ENCODE assay signal across 8 cellular contexts in the genomic region with DNA sequence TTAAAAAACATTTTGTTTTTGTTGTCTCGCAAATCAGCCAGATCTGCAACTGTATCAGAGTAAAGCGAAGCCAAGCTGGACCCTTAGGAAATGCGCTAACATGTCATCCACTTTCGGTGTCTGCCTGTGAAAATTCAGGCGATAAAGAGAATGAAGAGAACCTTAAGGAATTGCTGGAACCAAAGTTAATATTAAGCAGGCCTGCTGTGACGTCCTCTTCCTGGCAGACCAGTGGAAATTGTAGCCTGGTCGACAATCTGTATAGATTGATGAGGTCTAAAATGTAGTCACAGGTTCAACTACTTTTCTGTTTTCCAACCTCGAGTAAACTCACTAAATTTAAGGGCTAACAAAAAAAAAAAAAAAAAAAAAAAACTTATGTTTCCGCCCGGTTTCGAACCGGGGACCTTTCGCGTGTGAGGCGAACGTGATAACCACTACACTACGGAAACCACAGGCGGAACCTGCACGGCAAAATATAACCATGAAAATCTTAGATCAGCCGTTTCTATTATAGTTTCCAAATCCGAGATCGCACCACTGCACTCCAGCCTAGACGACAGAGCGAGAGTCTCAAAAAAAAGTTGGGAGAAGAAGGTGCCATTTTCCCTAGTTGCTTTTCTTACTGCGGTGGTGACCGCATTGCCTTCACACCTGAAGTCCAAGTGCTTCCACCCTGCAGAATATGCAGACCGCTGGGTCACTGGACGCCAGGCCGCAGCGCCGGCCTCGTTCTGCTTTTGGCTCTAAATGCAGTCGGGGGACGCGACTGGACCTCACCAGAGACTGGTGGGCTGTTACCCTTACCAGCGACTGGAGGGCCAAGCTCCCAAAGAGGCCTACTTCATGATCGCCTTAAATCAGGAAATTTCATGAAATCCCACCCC.
DNase-seq lines count a peak whose midpoint lies in the region; TF ChIP-seq lines count a peak whose summit lies in the region.
"Not testable (repeated sequence)": the region's sequence is repeated elsewhere in the genome, so short reads cannot be mapped to it uniquely, and the experiment has no call there.

No MANE protein-coding gene starts in this region.

- H3F3A ChIP-seq in Loucy (ENCODE audit: low read depth): not testable (repeated sequence)

- H3K79me1 ChIP-seq in neuronal stem cell (ENCODE audit: low read depth, low read length): not testable (repeated sequence)

- not testable (repeated sequence) for H3K4me2 ChIP-seq in Loucy (ENCODE audit: low read depth, low read length, poor library complexity, severe bottlenecking); neuronal stem cell (ENCODE audit: insufficient read depth, low read length, poor library complexity, severe bottlenecking)
- peak overlapping the region; percentile 70 for H3K4me2 ChIP-seq in hepatocyte

- not testable (repeated sequence) for H2AK5ac ChIP-seq in neuronal stem cell (ENCODE audit: low read depth, low read length)

- intact Hi-C loops in Calu3 (cut with micrococcal nuclease; ENCODE audit: unreplicated experiment): not testable (repeated sequence)

- H3K27me3 Mint-ChIP-seq in Calu3 (ENCODE audit: unreplicated experiment): not testable (repeated sequence)

- not testable (repeated sequence) for H3K4me1 ChIP-seq in Loucy (ENCODE audit: insufficient read depth, low read length, poor library complexity, severe bottlenecking); hepatocyte (ENCODE audit: insufficient read depth); neuronal stem cell (ENCODE audit: control insufficient read depth in 2 of 2, insufficient read depth in 1 of 2, low read depth in 1 of 2, low read length in 2 of 2)

- H3K9me3 ChIP-seq in Loucy (ENCODE audit: insufficient read depth, low read depth, low read length); hepatocyte (ENCODE audit: low read depth); neuronal stem cell (replicated peaks in 1 of 2; ENCODE audit: control insufficient read depth in 2 of 2, insufficient read depth in 1 of 2, low read depth in 1 of 2, low read length in 2 of 2): not testable (repeated sequence)

- not testable (repeated sequence) for H3K79me2 ChIP-seq in Loucy (ENCODE audit: insufficient read depth, low read length); hepatocyte

- not testable (repeated sequence) for BruUV-seq in Calu3 (replicated peaks; lab: Mats Ljungman, UMichigan)

- H3K27me3 ChIP-seq in Loucy (ENCODE audit: insufficient read depth, low read length, poor library complexity, severe bottlenecking); hepatocyte; neuronal stem cell (ENCODE audit: control insufficient read depth in 3 of 3, insufficient read depth in 3 of 3, low read depth in 1 of 3, low read length in 3 of 3): not testable (repeated sequence)

- H3K27ac ChIP-seq in hepatocyte: peak overlapping the region; percentile 60
- H3K27ac ChIP-seq in neuronal stem cell (replicated peaks; ENCODE audit: low read length): not testable (repeated sequence)

- H2BK15ac ChIP-seq in neuronal stem cell (ENCODE audit: low read length): not testable (repeated sequence)

- peaks cover 12% of the 10 kb centered on the region for H3K36me3 Mint-ChIP-seq in Calu3 (ENCODE audit: insufficient read depth, unreplicated experiment)

- H3K9me2 ChIP-seq in Loucy (replicated peaks; ENCODE audit: low read depth, low read length); hepatocyte (replicated peaks; ENCODE audit: insufficient read depth): not testable (repeated sequence)

- CTCF ChIA-PET in Calu3 (lab: Charles Lee): not testable (repeated sequence)

- H3K27ac Mint-ChIP-seq in Calu3 (ENCODE audit: unreplicated experiment): not testable (repeated sequence)

- not testable (repeated sequence) for H3K14ac ChIP-seq in neuronal stem cell (ENCODE audit: low read length)

- H2BK12ac ChIP-seq in neuronal stem cell (ENCODE audit: low read length): not testable (repeated sequence)

- not testable (repeated sequence) for H3K36me3 ChIP-seq in Loucy (ENCODE audit: insufficient read depth, low read length); hepatocyte (replicated peaks; ENCODE audit: insufficient read depth, low read depth); neuronal stem cell (replicated peaks in 1 of 2; ENCODE audit: control insufficient read depth in 2 of 2, insufficient read depth in 2 of 2, low read length in 2 of 2)

- H2AFZ ChIP-seq in Loucy (ENCODE audit: low read length): not testable (repeated sequence)
- H2AFZ ChIP-seq in hepatocyte (peak overlapping the region; percentile 78), neuronal stem cell (ENCODE audit: low read length) (peak overlapping the region; percentile 35)

- H3K9ac ChIP-seq in Loucy (ENCODE audit: low read depth, low read length, poor library complexity, severe bottlenecking); neuronal stem cell (ENCODE audit: low read depth, low read length, poor library complexity): not testable (repeated sequence)

- H3K4me3 ChIP-seq in Loucy (ENCODE audit: low read length, poor library complexity, severe bottlenecking): peak overlapping the region; percentile 44
- not testable (repeated sequence) for H3K4me3 ChIP-seq in hepatocyte
- H3K4me3 ChIP-seq in neuronal stem cell (ENCODE audit: low read length in 2 of 2): peak overlapping the region; percentile 40 to 76

- peak overlapping the region; percentile 64 for H3K4me3 Mint-ChIP-seq in Calu3 (ENCODE audit: low read depth, unreplicated experiment)

- not testable (repeated sequence) for H3K4ac ChIP-seq in neuronal stem cell (ENCODE audit: low read length)

- H2BK5ac ChIP-seq in neuronal stem cell (ENCODE audit: low read length): not testable (repeated sequence)

- not testable (repeated sequence) for H3K18ac ChIP-seq in neuronal stem cell (ENCODE audit: low read length)

- not testable (repeated sequence) for TF ChIP-seq CTCF in Calu3 (IDR thresholded peaks at IDR 0.05; ENCODE audit: unreplicated experiment); Loucy (conservative IDR thresholded peaks at IDR 0.05; ENCODE audit: low read length); hepatocyte (IDR thresholded peaks at IDR 0.05; ENCODE audit: poor library complexity)

- DNase-seq in Calu3 (peak; percentile 56), SHP77 treated with DMSO at 0.1 percent for 48 hours (lab: John Stamatoyannopoulos, UW) (peak; percentile 51), dermis blood vessel endothelial cell (peak; percentile 73), hepatocyte (ENCODE audit: low spot score) (peak; percentile 71), neuronal stem cell (ENCODE audit: low spot score) (peak; percentile 65), stromal cell of bone marrow (ENCODE audit: low read depth) (peak; percentile 5)
- DNase-seq in activated CD8-positive, alpha-beta memory T cell treated with anti-CD3 and anti-CD28 coated beads, Interleukin-2, amount 50 U/mL, for 48 hours: peak; percentile 79

- H3K23ac ChIP-seq in neuronal stem cell (ENCODE audit: low read depth, low read length, poor library complexity): not testable (repeated sequence)

- not testable (repeated sequence) for H3K9me3 Mint-ChIP-seq in Calu3 (ENCODE audit: low read depth, unreplicated experiment)

- H3K4me1 Mint-ChIP-seq in Calu3 (ENCODE audit: low read depth, unreplicated experiment): not testable (repeated sequence)

- not testable (repeated sequence) for H2BK120ac ChIP-seq in neuronal stem cell (ENCODE audit: low read depth, low read length)

- 19% methylated on average over 27 of the region's 37 CpGs for WGBS in hepatocyte (ENCODE audit: low lambda C conversion rate, missing lambda C conversion rate)
- no CpG with 5 or more reads among the region's 37 CpGs for WGBS in neuronal stem cell (ENCODE audit: extremely low coverage in 2 of 2, insufficient read length in 2 of 2, insufficient replicate concordance in 1 of 2), 2 donors

- H4K8ac ChIP-seq in neuronal stem cell (ENCODE audit: low read depth, low read length): not testable (repeated sequence)

- H4K91ac ChIP-seq in neuronal stem cell (ENCODE audit: low read depth, low read length, poor library complexity): not testable (repeated sequence)

- not testable (repeated sequence) for H4K20me1 ChIP-seq in Loucy (ENCODE audit: insufficient read depth, low read length, poor library complexity, severe bottlenecking); hepatocyte (ENCODE audit: insufficient read depth, poor library complexity, severe bottlenecking)

Comparison
In these comparisons a context has a peak if more than half of its experiments do, and no peak if none do; other contexts are left out.
1. DNase-seq: peak in every context shown above with its lines; median percentile 79 in activated CD8-positive, alpha-beta memory T cell treated with anti-CD3 and anti-CD28 coated beads, Interleukin-2, amount 50 U/mL, for 48 hours; 73 in dermis blood vessel endothelial cell; 71 in hepatocyte; 65 in neuronal stem cell; 56 in Calu3; 51 in SHP77 treated with DMSO at 0.1 percent for 48 hours; 5 in stromal cell of bone marrow.